ENCODE assay signal across 19 cellular contexts in the genomic region with DNA sequence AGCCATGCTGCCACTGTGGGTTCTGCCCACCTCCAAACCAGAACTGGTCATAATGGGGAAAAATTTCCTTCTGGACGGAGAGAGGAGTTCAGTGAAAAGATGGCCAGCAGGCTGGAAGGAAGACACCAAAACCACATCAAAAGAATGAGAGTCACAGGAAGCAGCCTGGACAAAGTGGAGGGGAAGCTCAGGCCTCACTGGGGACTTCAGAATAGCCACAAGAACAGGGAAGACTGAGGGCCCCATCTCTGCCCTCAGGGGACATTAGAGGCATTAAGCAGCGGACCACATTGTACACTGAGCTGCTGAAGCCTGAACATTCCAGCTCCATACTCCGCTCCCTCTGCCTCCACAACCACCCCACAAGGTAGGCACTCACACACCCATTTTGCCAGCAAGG.
DNase-seq lines count a peak whose midpoint lies in the region; ATAC-seq, FAIRE-seq and TF ChIP-seq lines count a peak whose summit lies in the region.
"Had no signal": no experiment of that assay in that cellular context is flagged by ENCODE, and none has a peak within 500 bp of the region (broad histone marks: within the 10 kb centered on the region; RNA-seq: fewer than 3 reads in every experiment).

No MANE protein-coding gene starts in this region.

- no peak overlapping the region for H3K4me3 Mint-ChIP-seq in activated T-cell treated with anti-CD3 and anti-CD28 coated beads, Interleukin-2, amount 50 U/mL, for 4 hours
- H3K4me3 Mint-ChIP-seq: CD4-positive, CD25-positive, alpha-beta regulatory T cell; CD8-positive, alpha-beta memory T cell had no signal

- FAIRE-seq in bronchial epithelial cell (lab: Jason Lieb, UNC) = peak; percentile 66
- FAIRE-seq: G401.6, GM12891 had no signal

- H3K36me3 ChIP-seq in BLaER1 treated with 17β-estradiol and CSF1 and Interleukin-3, amounts not matched to agents 10 nM and 100 nM = no peaks in the 10 kb centered on the region
- H3K36me3 ChIP-seq in bronchial epithelial cell (ENCODE audit: control insufficient read depth, insufficient read depth, low read length) (no peaks in the 10 kb centered on the region), right lobe of liver (no peaks in the 10 kb centered on the region)

- H4K20me1 ChIP-seq in BLaER1 treated with 17β-estradiol and CSF1 and Interleukin-3, amounts not matched to agents 10 nM and 100 nM = no peaks in the 10 kb centered on the region

- intact Hi-C loops in right lobe of liver (cut with DNase I) = no loop called here

- H3K4me3 ChIP-seq in BLaER1 treated with 17β-estradiol and CSF1 and Interleukin-3, amounts not matched to agents 10 nM and 100 nM = no peak overlapping the region
- H3K4me3 ChIP-seq in bronchial epithelial cell (ENCODE audit: low read depth, low read length) (no peak overlapping the region), right lobe of liver (no peak overlapping the region)

- WGBS in right lobe of liver (ENCODE audit: insufficient coverage, low coverage, low lambda C conversion rate, missing lambda C conversion rate) = 40% methylated on average over 1 of the region's 3 CpGs

- H3K9ac ChIP-seq in BLaER1 treated with 17β-estradiol and CSF1 and Interleukin-3, amounts not matched to agents 10 nM and 100 nM = no peak overlapping the region

- peaks cover 0 to 31% (median 18%) of the 10 kb centered on the region in 10 experiments; a peak in 16 of 20 replicates for H3K4me1 ChIP-seq in BLaER1 treated with 17β-estradiol and CSF1 and Interleukin-3, amounts not matched to agents 10 nM and 100 nM
- H3K4me1 ChIP-seq in right lobe of liver = no peaks in the 10 kb centered on the region

- no peak for ATAC-seq in activated T-cell treated with anti-CD3 and anti-CD28 coated beads, Interleukin-2, amount 50 U/mL, for 4 hours
- no peak for ATAC-seq in right lobe of liver

- H3K4me2 ChIP-seq in BLaER1 treated with 17β-estradiol and CSF1 and Interleukin-3, amounts not matched to agents 10 nM and 100 nM = peak overlapping the region in 10 of 11 experiments; percentile 31 to 58 (median 52); a peak in 16 of 22 replicates

- no peaks in the 10 kb centered on the region for H3K36me3 Mint-ChIP-seq in activated T-cell treated with anti-CD3 and anti-CD28 coated beads, Interleukin-2, amount 50 U/mL, for 4 hours (ENCODE audit: insufficient read depth)
- H3K36me3 Mint-ChIP-seq: CD4-positive, CD25-positive, alpha-beta regulatory T cell; CD8-positive, alpha-beta memory T cell had no signal

- H3K27me3 ChIP-seq in BLaER1 treated with 17β-estradiol and CSF1 and Interleukin-3, amounts not matched to agents 10 nM and 100 nM = no peaks in the 10 kb centered on the region
- no peaks in the 10 kb centered on the region for H3K27me3 ChIP-seq in bronchial epithelial cell (ENCODE audit: control insufficient read depth, insufficient read depth, low read length)
- H3K27me3 ChIP-seq in right lobe of liver = no peaks in the 10 kb centered on the region

- TF ChIP-seq CTCF in bronchial epithelial cell (IDR thresholded peaks at IDR 0.05; ENCODE audit: insufficient read depth, low read length, severe bottlenecking) (no peak), right lobe of liver (IDR thresholded peaks at IDR 0.05) (no peak)

- TF ChIP-seq POLR2A in right lobe of liver (IDR thresholded peaks at IDR 0.05) = no peak

- DNase-seq in M059J (ENCODE audit: low read depth) = peak; percentile 14
- DNase-seq in bronchial epithelial cell (ENCODE audit: low read depth) = no peak
- no peak for DNase-seq in activated T-cell treated with anti-CD3 and anti-CD28 coated beads, Interleukin-2, amount 50 U/mL, for 4 hours
- no peak for DNase-seq in right lobe of liver
- DNase-seq in NCI-H1092 (lab: John Stamatoyannopoulos, UW) = no peak
- DNase-seq in DMS79 treated with DMSO at 0.1 percent for 48 hours (lab: John Stamatoyannopoulos, UW) = no peak
- DNase-seq: 8988T; C1 segment of cervical spinal cord; CD4-positive, CD25-positive, alpha-beta regulatory T cell; CD8-positive, alpha-beta memory T cell; COR-L47; DMS 273 treated with DMSO at 0.1 percent for 48 hours; DMS53; GOT3; H9; KBM-7 had no signal

- H3K4me1 Mint-ChIP-seq in activated T-cell treated with anti-CD3 and anti-CD28 coated beads, Interleukin-2, amount 50 U/mL, for 4 hours (ENCODE audit: low read depth) = no peaks in the 10 kb centered on the region
- H3K4me1 Mint-ChIP-seq: CD4-positive, CD25-positive, alpha-beta regulatory T cell; CD8-positive, alpha-beta memory T cell; H9 had no signal

- H3K9me3 ChIP-seq in BLaER1 treated with 17β-estradiol and CSF1 and Interleukin-3, amounts not matched to agents 10 nM and 100 nM (replicated peaks in 1 of 11) = no peaks in the 10 kb centered on the region
- H3K9me3 ChIP-seq in right lobe of liver = no peaks in the 10 kb centered on the region

- H3K27ac ChIP-seq in BLaER1 treated with 17β-estradiol and CSF1 and Interleukin-3, amounts not matched to agents 10 nM and 100 nM = no peak overlapping the region
- no peak overlapping the region for H3K27ac ChIP-seq in right lobe of liver

- H3K9me3 Mint-ChIP-seq in activated T-cell treated with anti-CD3 and anti-CD28 coated beads, Interleukin-2, amount 50 U/mL, for 4 hours = no peaks in the 10 kb centered on the region
- H3K9me3 Mint-ChIP-seq: H9 had no signal

- H3K27me3 Mint-ChIP-seq in activated T-cell treated with anti-CD3 and anti-CD28 coated beads, Interleukin-2, amount 50 U/mL, for 4 hours (ENCODE audit: low read depth) = peaks cover 8% of the 10 kb centered on the region
